In genomic region chr3:39107056-39107873, GRCh38 we compare ENCODE assay signal across 8 cellular contexts. TPM values are rescaled to one million over a fixed set of nuclear protein-coding genes. Genes with fewer than 3 reads are reported as not detected.
DNase-seq lines count a peak whose midpoint lies in the region; ATAC-seq and TF ChIP-seq lines count a peak whose summit lies in the region.

GORASP1 (minus strand) TSS chr3:39107627; CDS start chr3:39107541, 86 bp downstream.
TTC21A (plus strand) TSS chr3:39107680; CDS start chr3:39107838, 158 bp downstream.

- peak within 1 kb of the TSS; percentile 86 for H3K4me3 Mint-ChIP-seq in activated naive CD8-positive, alpha-beta T cell treated with anti-CD3 and anti-CD28 coated beads, Interleukin-2, amount 10 ng/mL, durations not matched to agents 7 days and 5 days
- H3K4me3 Mint-ChIP-seq in osteocyte (ENCODE audit: unreplicated experiment): peak within 1 kb of the TSS; percentile 94

- no peaks in the 10 kb centered on the region for H3K9me3 ChIP-seq in ES-I3 (ENCODE audit: control insufficient read depth, insufficient read depth, low read length)
- no peaks in the 10 kb centered on the region for H3K9me3 ChIP-seq in Loucy (ENCODE audit: insufficient read depth, low read depth, low read length)
- no peaks in the 10 kb centered on the region for H3K9me3 ChIP-seq in SK-N-SH
- no peaks in the 10 kb centered on the region for H3K9me3 ChIP-seq in tibial artery

- H3K36me3 ChIP-seq in ES-I3 (ENCODE audit: insufficient read depth, low read length) (no peaks in the 10 kb centered on the region), Loucy (ENCODE audit: insufficient read depth, low read length) (no peaks in the 10 kb centered on the region), SK-N-SH (replicated peaks in 1 of 2; ENCODE audit: control insufficient read depth in 1 of 2, insufficient read depth in 2 of 2, low read length in 1 of 2) (peaks cover 0 to 5% of the 10 kb centered on the region in 2 experiments), tibial artery (peaks cover 0 to 29% (median 0%) of the 10 kb centered on the region in 3 donors)

- DNase-seq in GOT3 (lab: John Stamatoyannopoulos, UW) (peak; percentile 25), SK-N-SH (peak; percentile 92), Right ventricle myocardium inferior (ENCODE audit: missing footprints) (peak; percentile 95), osteocyte (ENCODE audit: extremely low spot score, unreplicated experiment) (peak; percentile 92), tibial artery (peak; percentile 88 to 94)
- peak; percentile 72 for DNase-seq in activated naive CD8-positive, alpha-beta T cell treated with anti-CD3 and anti-CD28 coated beads, Interleukin-2, amount 10 ng/mL, durations not matched to agents 7 days and 5 days

- H4K20me1 ChIP-seq in Loucy (ENCODE audit: insufficient read depth, low read length, poor library complexity, severe bottlenecking) (peaks cover 15% of the 10 kb centered on the region), SK-N-SH (ENCODE audit: insufficient read depth) (peaks cover 32% of the 10 kb centered on the region)

- H3F3A ChIP-seq in Loucy (ENCODE audit: low read depth) (no peaks in the 10 kb centered on the region), SK-N-SH (replicated peaks; ENCODE audit: insufficient read depth) (no peaks in the 10 kb centered on the region)

- H3K27me3 ChIP-seq in Loucy (ENCODE audit: insufficient read depth, low read length, poor library complexity, severe bottlenecking): no peaks in the 10 kb centered on the region
- H3K27me3 ChIP-seq in SK-N-SH (ENCODE audit: insufficient read depth): no peaks in the 10 kb centered on the region
- H3K27me3 ChIP-seq in tibial artery: no peaks in the 10 kb centered on the region

- CTCF ChIA-PET in SK-N-SH (lab: Yijun Ruan, JAX): interaction anchor here (0.5 to 3.0 kb wide), 11 partner anchors 9 to 186 kb away, joined by 3 to 18 read pairs (median 4); no protein-coding TSS in a partner anchor

- H2AFZ ChIP-seq in Loucy (ENCODE audit: low read length): peak within 1 kb of the TSS; percentile 91
- peak within 1 kb of the TSS; percentile 89 for H2AFZ ChIP-seq in SK-N-SH (ENCODE audit: low read depth)

- H3K4me1 Mint-ChIP-seq in activated naive CD8-positive, alpha-beta T cell treated with anti-CD3 and anti-CD28 coated beads, Interleukin-2, amount 10 ng/mL, durations not matched to agents 7 days and 5 days: peaks cover 41% of the 10 kb centered on the region
- peaks cover 39% of the 10 kb centered on the region for H3K4me1 Mint-ChIP-seq in osteocyte (ENCODE audit: unreplicated experiment)

- H3K9me3 Mint-ChIP-seq in activated naive CD8-positive, alpha-beta T cell treated with anti-CD3 and anti-CD28 coated beads, Interleukin-2, amount 10 ng/mL, durations not matched to agents 7 days and 5 days: no peaks in the 10 kb centered on the region
- H3K9me3 Mint-ChIP-seq in osteocyte (ENCODE audit: unreplicated experiment): no peaks in the 10 kb centered on the region

- TF ChIP-seq EP300 in SK-N-SH (IDR thresholded peaks at IDR 0.05; ENCODE audit: borderline replicate concordance in 1 of 2, low read depth in 1 of 2, low read length in 1 of 2): peak in 1 of 2 experiments; percentile 7; a peak in 1 of 4 replicates

- peaks cover 37% of the 10 kb centered on the region for H3K27me3 Mint-ChIP-seq in activated naive CD8-positive, alpha-beta T cell treated with anti-CD3 and anti-CD28 coated beads, Interleukin-2, amount 10 ng/mL, durations not matched to agents 7 days and 5 days
- H3K27me3 Mint-ChIP-seq in osteocyte (ENCODE audit: unreplicated experiment): no peaks in the 10 kb centered on the region

- H3K79me2 ChIP-seq in Loucy (ENCODE audit: insufficient read depth, low read length): peaks cover 29% of the 10 kb centered on the region
- peaks cover 48% of the 10 kb centered on the region for H3K79me2 ChIP-seq in SK-N-SH (ENCODE audit: insufficient read depth)

- intact Hi-C loops in Right ventricle myocardium inferior (cut with DNase I) (loop anchor here (2.0 to 5.0 kb wide), 2 partner anchors 74 to 180 kb away; no protein-coding TSS in a partner anchor), tibial artery (cut with DNase I; ENCODE audit: low total_unique reads) (loop anchor here (5.0 kb wide), 1 partner anchor 80 kb away; no protein-coding TSS in a partner anchor)

- no peaks in the 10 kb centered on the region for H3K36me3 Mint-ChIP-seq in activated naive CD8-positive, alpha-beta T cell treated with anti-CD3 and anti-CD28 coated beads, Interleukin-2, amount 10 ng/mL, durations not matched to agents 7 days and 5 days
- H3K36me3 Mint-ChIP-seq in osteocyte (ENCODE audit: unreplicated experiment): peaks cover 2% of the 10 kb centered on the region

- ATAC-seq in activated naive CD8-positive, alpha-beta T cell treated with anti-CD3 and anti-CD28 coated beads, Interleukin-2, amount 10 ng/mL, durations not matched to agents 7 days and 5 days (ENCODE audit: low read depth): peak; percentile 37
- peak; percentile 91 for ATAC-seq in Right ventricle myocardium inferior

- TF ChIP-seq CTCF in Loucy (conservative IDR thresholded peaks at IDR 0.05; ENCODE audit: low read length) (no peak), SK-N-SH (IDR thresholded peaks at IDR 0.05) (no peak), osteocyte (IDR thresholded peaks at IDR 0.05) (no peak), tibial artery (IDR thresholded peaks at IDR 0.05) (peak in 1 of 2 experiments; percentile 15)

- H3K9ac ChIP-seq in ES-I3 (ENCODE audit: low read depth, low read length) (peak within 1 kb of the TSS; percentile 95), Loucy (ENCODE audit: low read depth, low read length, poor library complexity, severe bottlenecking) (peak within 1 kb of the TSS; percentile 88), SK-N-SH (peak within 1 kb of the TSS; percentile 91)

- H3K27ac Mint-ChIP-seq in activated naive CD8-positive, alpha-beta T cell treated with anti-CD3 and anti-CD28 coated beads, Interleukin-2, amount 10 ng/mL, durations not matched to agents 7 days and 5 days: peak within 1 kb of the TSS; percentile 87
- H3K27ac Mint-ChIP-seq in osteocyte (ENCODE audit: unreplicated experiment): peak within 1 kb of the TSS; percentile 95

- TF ChIP-seq RAD21 in SK-N-SH (IDR thresholded peaks at IDR 0.05; ENCODE audit: low read length): no peak

- WGBS in SK-N-SH (ENCODE audit: low lambda C conversion rate): 0% methylated on average over 19 of the region's 97 CpGs

- H3K4me1 ChIP-seq in ES-I3 (ENCODE audit: insufficient read depth, low read length) (no peaks in the 10 kb centered on the region), Loucy (ENCODE audit: insufficient read depth, low read length, poor library complexity, severe bottlenecking) (peaks cover 39% of the 10 kb centered on the region), SK-N-SH (ENCODE audit: control insufficient read depth in 1 of 2, insufficient read depth in 2 of 2, low read depth in 1 of 2, low read length in 1 of 2) (peaks cover 4 to 25% of the 10 kb centered on the region in 2 experiments; a peak in 2 of 4 replicates), tibial artery (peaks cover 0 to 54% (median 43%) of the 10 kb centered on the region in 4 donors)

- H3K27ac ChIP-seq in SK-N-SH (ENCODE audit: low read depth in 2 of 2, low read length in 1 of 2) (peak within 1 kb of the TSS; percentile 80 to 82), tibial artery (peak within 1 kb of the TSS; percentile 97 to 98)

- no peaks in the 10 kb centered on the region for H3K9me2 ChIP-seq in Loucy (replicated peaks; ENCODE audit: low read depth, low read length)
- H3K9me2 ChIP-seq in SK-N-SH: no peaks in the 10 kb centered on the region

- POLR2A ChIA-PET in SK-N-SH (lab: Yijun Ruan, JAX): no interaction called here
- POLR2A ChIA-PET in activated naive CD8-positive, alpha-beta T cell treated with anti-CD3 and anti-CD28 coated beads, Interleukin-2, amount 10 ng/mL, durations not matched to agents 7 days and 5 days (lab: Charles Lee): interaction anchor here (1.1 to 2.5 kb wide), 5 partner anchors 19 to 299 kb away, joined by 3 to 15 read pairs (median 8); partner anchors contain the start of gene RPSA

- H3K4me2 ChIP-seq in Loucy (ENCODE audit: low read depth, low read length, poor library complexity, severe bottlenecking) (peak within 1 kb of the TSS; percentile 88), SK-N-SH (peak within 1 kb of the TSS; percentile 99)

- H3K4me3 ChIP-seq in Loucy (ENCODE audit: low read length, poor library complexity, severe bottlenecking) (peak within 1 kb of the TSS; percentile 97), SK-N-SH (ENCODE audit: low read depth in 2 of 2, low read length in 1 of 2) (peak within 1 kb of the TSS; percentile 97 to 99), tibial artery (peak within 1 kb of the TSS; percentile 79 to 82)

TF ChIP-seq in SK-N-SH, 30 proteins besides CTCF, POLR2A, EP300 and RAD21 (continues in another document):
- TF ChIP-seq ZBTB33 (IDR thresholded peaks at IDR 0.05; ENCODE audit: borderline replicate concordance, low read depth) (no peak), FOXM1 (IDR thresholded peaks at IDR 0.05; ENCODE audit: low read depth) (no peak), NFIC (IDR thresholded peaks at IDR 0.05; ENCODE audit: borderline replicate concordance) (0 out of 2 replicates have a peak, but pooled peaks have one; percentile 11)

RNA-seq across cellular contexts. Expression of gene GORASP1, which starts in this region (rescaled TPM):
- 44.3 and 56.2 TPM in 2 replicates for polyA plus RNA-seq in SK-N-SH (2012; rRNA removed)
- 18.6 and 24.9 TPM in 2 replicates for polyA plus RNA-seq in SK-N-SH (2012; cell fraction: cytosol; rRNA removed)
- 197 and 204 TPM in 2 replicates for polyA plus RNA-seq in SK-N-SH (2012; cell fraction: nucleus; rRNA removed)
- total RNA-seq in activated naive CD8-positive, alpha-beta T cell treated with anti-CD3 and anti-CD28 coated beads, Interleukin-2, amount 10 ng/mL, durations not matched to agents 7 days and 5 days: 10 to 100 TPM; 25.1 to 28.1 TPM
- total RNA-seq in Right ventricle myocardium inferior (45.6 TPM), osteocyte (54.3 and 62.1 TPM in 2 replicates)

RNA-seq across cellular contexts. Expression of gene TTC21A, which starts in this region (rescaled TPM):
- 3.9 and 4.2 TPM in 2 replicates for polyA plus RNA-seq in SK-N-SH (2012; rRNA removed)
- 1.0 and 1.5 TPM in 2 replicates for polyA plus RNA-seq in SK-N-SH (2012; cell fraction: cytosol; rRNA removed)
- 20.1 and 22.2 TPM in 2 replicates for polyA plus RNA-seq in SK-N-SH (2012; cell fraction: nucleus; rRNA removed)
- 1 to 10 TPM; 2.7 to 4.5 TPM for total RNA-seq in activated naive CD8-positive, alpha-beta T cell treated with anti-CD3 and anti-CD28 coated beads, Interleukin-2, amount 10 ng/mL, durations not matched to agents 7 days and 5 days
- total RNA-seq in Right ventricle myocardium inferior (1.2 TPM), osteocyte (8.7 and 10.3 TPM in 2 replicates)

Comparison
In these comparisons a context has a peak if more than half of its experiments do, and no peak if none do; other contexts are left out.
1. Peak in every context shown above with its lines: DNase-seq, ATAC-seq, H3K4me3 ChIP-seq and H3K27ac ChIP-seq.
2. DNase-seq: peak in every context shown above with its lines; median percentile 95 in Right ventricle myocardium inferior; 92 in SK-N-SH; 92 in osteocyte; 91 in tibial artery; 72 in activated naive CD8-positive, alpha-beta T cell treated with anti-CD3 and anti-CD28 coated beads, Interleukin-2, amount 10 ng/mL, durations not matched to agents 7 days and 5 days; 25 in GOT3.